ENCODE assay signal across 7 cellular contexts in the genomic region with DNA sequence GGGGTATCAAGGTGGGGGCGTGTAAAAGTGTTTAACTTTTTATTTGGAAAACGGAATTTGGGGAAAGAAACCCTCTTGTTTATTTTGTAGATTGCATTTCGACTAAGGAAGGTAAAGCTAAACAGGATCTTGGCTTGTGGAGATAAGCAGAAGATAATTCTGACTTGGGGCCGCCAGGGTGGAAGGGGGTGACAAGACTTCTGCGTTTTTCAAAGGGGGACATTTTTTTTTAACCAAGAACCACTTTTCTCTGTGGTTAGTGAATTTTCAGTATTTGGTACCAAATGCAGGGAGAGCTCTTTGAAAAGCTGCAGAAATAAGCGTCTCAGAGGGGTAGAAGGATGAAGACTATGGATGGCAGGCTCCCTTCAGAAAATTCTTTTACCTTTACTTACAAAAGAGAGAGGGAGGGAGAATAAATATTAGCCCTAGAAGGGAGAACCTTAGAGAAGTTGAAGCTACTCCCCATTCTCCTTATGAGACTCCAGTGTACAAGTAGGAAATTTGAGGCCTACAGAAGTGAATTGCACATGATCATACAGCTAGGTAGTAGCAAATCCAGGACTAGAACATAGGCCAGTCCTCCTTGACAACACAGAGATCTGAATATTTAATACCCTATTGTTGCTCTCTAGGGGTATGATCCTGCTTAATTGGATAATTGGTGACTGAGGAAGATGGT. TPM values are rescaled to one million over a fixed set of nuclear protein-coding genes. Genes with fewer than 3 reads are reported as not detected.
DNase-seq lines count a peak whose midpoint lies in the region; ATAC-seq and TF ChIP-seq lines count a peak whose summit lies in the region.

No MANE protein-coding gene starts in this region.

- DNase-seq in activated CD8-positive, alpha-beta T cell treated with anti-CD3 and anti-CD28 coated beads for 36 hours = no peak
- DNase-seq in substantia nigra (lab: John Stamatoyannopoulos, UW) (no peak), GM19240 (ENCODE audit: insufficient read length, low spot score) (no peak)

- peak overlapping the region; percentile 80 for H3K4me3 ChIP-seq in iPS-18c (ENCODE audit: insufficient read depth, low read depth, low read length)

- peak; percentile 5 for ATAC-seq in HG03432 (IDR thresholded peaks at IDR 0.05; ENCODE audit: unreplicated experiment)
- ATAC-seq in activated CD8-positive, alpha-beta T cell treated with anti-CD3 and anti-CD28 coated beads for 36 hours = peak; percentile 9
- no peak for ATAC-seq in HG02870 (IDR thresholded peaks at IDR 0.05; ENCODE audit: unreplicated experiment)
- ATAC-seq in HG03469 (IDR thresholded peaks at IDR 0.05; ENCODE audit: unreplicated experiment) = no peak

- H3K27me3 Mint-ChIP-seq in activated CD8-positive, alpha-beta T cell treated with anti-CD3 and anti-CD28 coated beads for 36 hours = peaks cover 2% of the 10 kb centered on the region

- no peak for TF ChIP-seq CTCF in activated CD8-positive, alpha-beta T cell treated with anti-CD3 and anti-CD28 coated beads for 36 hours (IDR thresholded peaks at IDR 0.05)

- peak overlapping the region; percentile 98 for H3K27ac Mint-ChIP-seq in activated CD8-positive, alpha-beta T cell treated with anti-CD3 and anti-CD28 coated beads for 36 hours

- H3K27ac ChIP-seq in substantia nigra (ENCODE audit: low read depth, low read length, poor library complexity, severe bottlenecking) = peak overlapping the region; percentile 83

- CTCF ChIA-PET in activated CD8-positive, alpha-beta T cell treated with anti-CD3 and anti-CD28 coated beads for 36 hours (lab: Charles Lee) = interaction anchor here (0.6 to 22.4 kb wide), 14 partner anchors 9 to 912 kb away, joined by 3 to 469 read pairs (median 4); a partner anchor contains a TSS

- POLR2A ChIA-PET in activated CD8-positive, alpha-beta T cell treated with anti-CD3 and anti-CD28 coated beads for 36 hours (lab: Charles Lee) = interaction anchor here (0.7 to 2.0 kb wide), 14 partner anchors 9 to 293 kb away, joined by 3 to 9 read pairs (median 6); a partner anchor contains a TSS

- H3K4me3 Mint-ChIP-seq in activated CD8-positive, alpha-beta T cell treated with anti-CD3 and anti-CD28 coated beads for 36 hours = peak overlapping the region; percentile 88

- peaks cover 19% of the 10 kb centered on the region for H3K4me1 Mint-ChIP-seq in activated CD8-positive, alpha-beta T cell treated with anti-CD3 and anti-CD28 coated beads for 36 hours (ENCODE audit: low read depth)

- no peaks in the 10 kb centered on the region for H3K9me3 ChIP-seq in iPS-18c (ENCODE audit: control insufficient read depth, insufficient read depth, low read length)

- H3K36me3 Mint-ChIP-seq in activated CD8-positive, alpha-beta T cell treated with anti-CD3 and anti-CD28 coated beads for 36 hours (ENCODE audit: low read depth) = peaks cover 30% of the 10 kb centered on the region

- no peaks in the 10 kb centered on the region for H3K9me3 Mint-ChIP-seq in activated CD8-positive, alpha-beta T cell treated with anti-CD3 and anti-CD28 coated beads for 36 hours

- intact Hi-C loops in activated CD8-positive, alpha-beta T cell treated with anti-CD3 and anti-CD28 coated beads for 36 hours (cut with micrococcal nuclease) = no loop called here

RNA-seq across cellular contexts. Expression of a gene that starts 0.8 kb away (rescaled TPM):
- 100 to 1,000 TPM; 122 to 126 TPM for total RNA-seq in activated CD8-positive, alpha-beta T cell treated with anti-CD3 and anti-CD28 coated beads for 36 hours

RNA-seq across cellular contexts. Expression of a gene that starts 5.9 kb away (rescaled TPM):
- total RNA-seq in activated CD8-positive, alpha-beta T cell treated with anti-CD3 and anti-CD28 coated beads for 36 hours = 1 to 10 TPM; 1.9 to 3.1 TPM

RNA-seq across cellular contexts. Expression of a gene that starts 15.2 kb away (rescaled TPM):
- total RNA-seq in activated CD8-positive, alpha-beta T cell treated with anti-CD3 and anti-CD28 coated beads for 36 hours = under 1 TPM in 1 of 2 experiments, not detected in 1; 0.45 TPM

RNA-seq across cellular contexts. Expression of a gene that starts 41.1 kb away (rescaled TPM):
- 10 to 100 TPM; 18.7 to 21.0 TPM for total RNA-seq in activated CD8-positive, alpha-beta T cell treated with anti-CD3 and anti-CD28 coated beads for 36 hours

RNA-seq across cellular contexts. Expression of a gene that starts 52.6 kb away (rescaled TPM):
- total RNA-seq in activated CD8-positive, alpha-beta T cell treated with anti-CD3 and anti-CD28 coated beads for 36 hours = under 1 TPM; 0.20 to 0.27 TPM

Comparison
In these comparisons a context has a peak if more than half of its experiments do, and no peak if none do; other contexts are left out.
1. ATAC-seq: peak in HG03432 (single experiment) and activated CD8-positive, alpha-beta T cell treated with anti-CD3 and anti-CD28 coated beads for 36 hours (single experiment); none in HG02870 (single experiment) and HG03469 (single experiment).